ENCODE assay signal across 9 cellular contexts in genomic region chr13:60369242-60369641, GRCh38.
DNase-seq lines count a peak whose midpoint lies in the region; ATAC-seq and TF ChIP-seq lines count a peak whose summit lies in the region.
"Had no signal": no experiment of that assay in that cellular context is flagged by ENCODE, and none has a peak within 500 bp of the region (broad histone marks: within the 10 kb centered on the region; RNA-seq: fewer than 3 reads in every experiment).

No MANE protein-coding gene starts in this region.

- no peaks in the 10 kb centered on the region for H3K27me3 Mint-ChIP-seq in nephron (ENCODE audit: low read depth)

- no peak overlapping the region for H3K4me3 ChIP-seq in GM12864 (ENCODE audit: low read depth, low read length)

- DNase-seq in GM12864 (ENCODE audit: low read depth): no peak
- DNase-seq in NCI-H1436 (lab: John Stamatoyannopoulos, UW): no peak
- no peak for DNase-seq in GM10248 (ENCODE audit: extremely low spot score)
- DNase-seq in DMS79 treated with DMSO at 0.1 percent for 48 hours (lab: John Stamatoyannopoulos, UW): no peak
- DNase-seq: activated CD4-positive, alpha-beta memory T cell treated with anti-CD3 and anti-CD28 coated beads, Interleukin-2, amount 10 ng/mL, durations not matched to agents 7 days and 5 days had no signal

- H3K36me3 Mint-ChIP-seq in nephron (ENCODE audit: low read depth): no peaks in the 10 kb centered on the region

- peak; percentile 78 for ATAC-seq in HG02571 (IDR thresholded peaks at IDR 0.05; ENCODE audit: unreplicated experiment)
- ATAC-seq in GM19324 (IDR thresholded peaks at IDR 0.05; ENCODE audit: low FRiP score, unreplicated experiment): no peak

- POLR2A ChIA-PET in GM10248 (lab: Yijun Ruan, JAX): no interaction called here

- H3K27ac Mint-ChIP-seq in nephron: no peak overlapping the region
- H3K27ac Mint-ChIP-seq: activated CD4-positive, alpha-beta memory T cell treated with anti-CD3 and anti-CD28 coated beads, Interleukin-2, amount 10 ng/mL, durations not matched to agents 7 days and 5 days had no signal

- CTCF ChIA-PET in GM10248 (lab: Yijun Ruan, JAX): interaction anchor here (0.8 to 4.8 kb wide), 11 partner anchors 8 to 58 kb away, joined by 3 to 13 read pairs (median 4); no protein-coding TSS in a partner anchor

- H3K4me3 Mint-ChIP-seq in nephron: no peak overlapping the region
- H3K4me3 Mint-ChIP-seq: activated CD4-positive, alpha-beta memory T cell treated with anti-CD3 and anti-CD28 coated beads, Interleukin-2, amount 10 ng/mL, durations not matched to agents 7 days and 5 days had no signal

- no peak overlapping the region for H3K27ac ChIP-seq in VCaP

- no peaks in the 10 kb centered on the region for H3K9me3 Mint-ChIP-seq in nephron
- H3K9me3 Mint-ChIP-seq: activated CD4-positive, alpha-beta memory T cell treated with anti-CD3 and anti-CD28 coated beads, Interleukin-2, amount 10 ng/mL, durations not matched to agents 7 days and 5 days had no signal

- H3K4me1 Mint-ChIP-seq in nephron: no peaks in the 10 kb centered on the region
- H3K4me1 Mint-ChIP-seq: activated CD4-positive, alpha-beta memory T cell treated with anti-CD3 and anti-CD28 coated beads, Interleukin-2, amount 10 ng/mL, durations not matched to agents 7 days and 5 days had no signal

- TF ChIP-seq CTCF in GM12864 (IDR thresholded peaks at IDR 0.05; ENCODE audit: low read depth, low read length, missing control alignments): peak; percentile 44
- TF ChIP-seq CTCF in VCaP (conservative IDR thresholded peaks at IDR 0.05): peak; percentile 36; the same call in 1 of the 2 replicates
- TF ChIP-seq CTCF in nephron (IDR thresholded peaks at IDR 0.05; ENCODE audit: unreplicated experiment in 3 of 3): peak; percentile 15 to 25 (median 22)
- no peak for TF ChIP-seq CTCF in GM10248 (IDR thresholded peaks at IDR 0.05; ENCODE audit: control extremely low read depth, extremely low read depth, low read depth, missing control alignments)
